ENCODE assay signal across 23 cellular contexts in genomic region chr3:109678600-109678999, GRCh38.
DNase-seq lines count a peak whose midpoint lies in the region; ATAC-seq, FAIRE-seq and TF ChIP-seq lines count a peak whose summit lies in the region.
"Had no signal": no experiment of that assay in that cellular context is flagged by ENCODE, and none has a peak within 500 bp of the region (broad histone marks: within the 10 kb centered on the region; RNA-seq: fewer than 3 reads in every experiment).

No MANE protein-coding gene starts in this region.

- no peaks in the 10 kb centered on the region for H3K9me3 ChIP-seq in HCT116 (ENCODE audit: control insufficient read depth in 1 of 2, insufficient read depth in 1 of 2, low read depth in 1 of 2, low read length in 2 of 2)
- no peaks in the 10 kb centered on the region for H3K9me3 ChIP-seq in hepatocyte (ENCODE audit: low read depth)
- no peaks in the 10 kb centered on the region for H3K9me3 ChIP-seq in pancreas
- H3K9me3 ChIP-seq: BLaER1, Caco-2, HAP-1 had no signal

- H3K36me3 Mint-ChIP-seq in Calu3 (ENCODE audit: insufficient read depth, unreplicated experiment) = no peaks in the 10 kb centered on the region
- H3K36me3 Mint-ChIP-seq: CD4-positive, CD25-positive, alpha-beta regulatory T cell; CD8-positive, alpha-beta T cell had no signal

- no peak for TF ChIP-seq POLR2A in HCT116 (IDR thresholded peaks at IDR 0.05; ENCODE audit: borderline replicate concordance, extremely low read depth, insufficient read depth, insufficient read length)

- no peak for TF ChIP-seq RAD21 in HCT116 (IDR thresholded peaks at IDR 0.05; ENCODE audit: low read depth)

- H3K4me1 Mint-ChIP-seq in Calu3 (ENCODE audit: low read depth, unreplicated experiment) = peaks cover 18% of the 10 kb centered on the region
- H3K4me1 Mint-ChIP-seq: B cell; CD4-positive, CD25-positive, alpha-beta regulatory T cell; GM23338 had no signal

- no peaks in the 10 kb centered on the region for H3K4me1 ChIP-seq in HCT116 (ENCODE audit: control insufficient read depth in 1 of 2, insufficient read depth in 2 of 2, low read length in 2 of 2)
- no peaks in the 10 kb centered on the region for H3K4me1 ChIP-seq in hepatocyte (ENCODE audit: insufficient read depth)
- peaks cover 0 to 7% (median 6%) of the 10 kb centered on the region in 3 donors for H3K4me1 ChIP-seq in pancreas
- H3K4me1 ChIP-seq: BLaER1, Caco-2, HAP-1 had no signal

- H3K36me3 ChIP-seq in HCT116 (ENCODE audit: control insufficient read depth in 1 of 2, insufficient read depth in 2 of 2, low read length in 2 of 2) = no peaks in the 10 kb centered on the region
- H3K36me3 ChIP-seq in hepatocyte (replicated peaks; ENCODE audit: insufficient read depth, low read depth) = no peaks in the 10 kb centered on the region
- no peaks in the 10 kb centered on the region for H3K36me3 ChIP-seq in pancreas
- no peaks in the 10 kb centered on the region for H3K36me3 ChIP-seq in H7 (replicated peaks; ENCODE audit: control insufficient read depth, insufficient read depth, low read length)
- H3K36me3 ChIP-seq: BLaER1, HAP-1 had no signal

- H2AFZ ChIP-seq in HCT116 (ENCODE audit: low read depth, low read length, poor library complexity, severe bottlenecking) = peak overlapping the region; percentile 26
- H2AFZ ChIP-seq in hepatocyte = peak overlapping the region; percentile 41
- H2AFZ ChIP-seq: GM23338 had no signal

- no peak for FAIRE-seq in pancreas (lab: Jason Lieb, UNC)
- FAIRE-seq: A204.1, D721Med, G401.6, GM12878 had no signal

- TF ChIP-seq CTCF in Calu3 (IDR thresholded peaks at IDR 0.05; ENCODE audit: unreplicated experiment) (no peak), HCT116 (IDR thresholded peaks at IDR 0.05 in 2 of 3, conservative IDR thresholded peaks at IDR 0.05 in 1 of 3; ENCODE audit: borderline replicate concordance in 1 of 3, insufficient read depth in 1 of 3, low read depth in 2 of 3, low read length in 2 of 3) (no peak), hepatocyte (IDR thresholded peaks at IDR 0.05; ENCODE audit: poor library complexity) (no peak), pancreas (IDR thresholded peaks at IDR 0.05) (no peak)

- POLR2A ChIA-PET in HCT116 (lab: Charles Lee) = no interaction called here

- no peak overlapping the region for H3K9ac ChIP-seq in HCT116 (ENCODE audit: low read length)
- H3K9ac ChIP-seq: BLaER1 had no signal

- H3K4me3 ChIP-seq in HCT116 (replicated peaks in 1 of 2; ENCODE audit: low read depth in 1 of 2, low read length in 2 of 2) = no peak overlapping the region
- H3K4me3 ChIP-seq in hepatocyte = no peak overlapping the region
- no peak overlapping the region for H3K4me3 ChIP-seq in pancreas
- no peak overlapping the region for H3K4me3 ChIP-seq in H7 (ENCODE audit: insufficient read depth, low read depth, low read length)
- H3K4me3 ChIP-seq: BLaER1, GM12878, GM23338, HAP-1 had no signal

- CTCF ChIA-PET in Calu3 (lab: Charles Lee) (no interaction called here), HCT116 (lab: Charles Lee) (no interaction called here)

- H3K4me3 Mint-ChIP-seq in Calu3 (ENCODE audit: low read depth, unreplicated experiment) = no peak overlapping the region
- H3K4me3 Mint-ChIP-seq: B cell; CD4-positive, CD25-positive, alpha-beta regulatory T cell; CD8-positive, alpha-beta T cell; GM23338 had no signal

- intact Hi-C loops in Calu3 (cut with micrococcal nuclease; ENCODE audit: unreplicated experiment) (no loop called here), HCT116 (cut with micrococcal nuclease) (no loop called here), pancreas (cut with DNase I) (no loop called here), Right ventricle myocardium inferior (cut with DNase I) (no loop called here)

- BruUV-seq in Calu3 (replicated peaks; lab: Mats Ljungman, UMichigan) = no TSS peak
- BruUV-seq in HCT116 (replicated peaks; lab: Mats Ljungman, UMichigan) = no TSS peak

- H3K9me2 ChIP-seq in HCT116 (ENCODE audit: insufficient read depth) (no peaks in the 10 kb centered on the region), hepatocyte (replicated peaks; ENCODE audit: insufficient read depth) (no peaks in the 10 kb centered on the region)

- H4K20me1 ChIP-seq in HCT116 (ENCODE audit: insufficient read depth) (no peaks in the 10 kb centered on the region), hepatocyte (ENCODE audit: insufficient read depth, poor library complexity, severe bottlenecking) (no peaks in the 10 kb centered on the region)
- H4K20me1 ChIP-seq: BLaER1 had no signal

- H3K27me3 ChIP-seq in HCT116 (ENCODE audit: insufficient read depth, low read length) (no peaks in the 10 kb centered on the region), hepatocyte (no peaks in the 10 kb centered on the region), pancreas (no peaks in the 10 kb centered on the region), H7 (ENCODE audit: control insufficient read depth, insufficient read depth, low read length) (no peaks in the 10 kb centered on the region)
- H3K27me3 ChIP-seq: BLaER1 had no signal

- no peaks in the 10 kb centered on the region for H3K9me3 Mint-ChIP-seq in Calu3 (ENCODE audit: low read depth, unreplicated experiment)
- H3K9me3 Mint-ChIP-seq: CD4-positive, CD25-positive, alpha-beta regulatory T cell; CD8-positive, alpha-beta T cell; GM23338 had no signal

- H3K27me3 Mint-ChIP-seq in Calu3 (ENCODE audit: unreplicated experiment) = no peaks in the 10 kb centered on the region
- H3K27me3 Mint-ChIP-seq: B cell; CD4-positive, CD25-positive, alpha-beta regulatory T cell had no signal

- peak; percentile 4 for DNase-seq in Calu3
- no peak for DNase-seq in HCT116 (ENCODE audit: low read depth, low spot score)
- no peak for DNase-seq in hepatocyte (ENCODE audit: low spot score)
- DNase-seq in pancreas = peak in 2 of 6 donors; percentile 23 to 33
- DNase-seq in H7 = no peak
- DNase-seq in Right ventricle myocardium inferior (ENCODE audit: missing footprints) = no peak
- DNase-seq in kidney tubule cell (ENCODE audit: low spot score) = no peak
- DNase-seq: Caco-2; CD4-positive, CD25-positive, alpha-beta regulatory T cell; CD8-positive, alpha-beta T cell; DMS 273 treated with DMSO at 0.1 percent for 48 hours; DND-41 had no signal

- RAD21 ChIA-PET in HCT116 (lab: Charles Lee; ENCODE audit: low non-redundant PET in 1 of 2, low total read pairs in 2 of 2, uncharacterized antibody in 2 of 2, unreplicated experiment in 2 of 2) = no interaction called here

- H3K27ac ChIP-seq in HCT116 (ENCODE audit: low read depth, low read length) (no peak overlapping the region), hepatocyte (no peak overlapping the region), pancreas (peak overlapping the region in 1 of 4 donors; percentile 2)
- H3K27ac ChIP-seq: 22Rv1, BLaER1, C4-2B had no signal

- H3K79me2 ChIP-seq in HCT116 (ENCODE audit: insufficient read depth, low read length) = no peaks in the 10 kb centered on the region
- H3K79me2 ChIP-seq in hepatocyte = no peaks in the 10 kb centered on the region

- no peak overlapping the region for H3K27ac Mint-ChIP-seq in Calu3 (ENCODE audit: unreplicated experiment)
- H3K27ac Mint-ChIP-seq: B cell; CD4-positive, CD25-positive, alpha-beta regulatory T cell; CD8-positive, alpha-beta T cell; GM23338 had no signal

- H3K4me2 ChIP-seq in HCT116 (ENCODE audit: low read length) = no peak overlapping the region
- no peak overlapping the region for H3K4me2 ChIP-seq in hepatocyte
- H3K4me2 ChIP-seq: BLaER1, GM23338 had no signal

- no peak for ATAC-seq in HCT116
- ATAC-seq in pancreas = peak; percentile 91 to 99 (median 94)
- no peak for ATAC-seq in GM19035 (IDR thresholded peaks at IDR 0.05; ENCODE audit: unreplicated experiment)
- ATAC-seq in Right ventricle myocardium inferior = no peak
- ATAC-seq: CD8-positive, alpha-beta T cell; GM12878; GM23338 had no signal

TF ChIP-seq in HCT116, 20 proteins besides CTCF, POLR2A, EP300 and RAD21 (continues in another document):
- no peak for TF ChIP-seq POLR2AphosphoS5 (IDR thresholded peaks at IDR 0.05; ENCODE audit: low read depth, low read length)
- no peak for TF ChIP-seq ATF3 (IDR thresholded peaks at IDR 0.05)
- TF ChIP-seq CEBPB (IDR thresholded peaks at IDR 0.05; ENCODE audit: low read depth) = no peak
- TF ChIP-seq ZNF274 (IDR thresholded peaks at IDR 0.05; ENCODE audit: low read depth, low read length) = no peak
- no peak for TF ChIP-seq ZFX (IDR thresholded peaks at IDR 0.05)
- no peak for TF ChIP-seq SIN3A (IDR thresholded peaks at IDR 0.05; ENCODE audit: low read depth)
- no peak for TF ChIP-seq EGR1 (IDR thresholded peaks at IDR 0.05; ENCODE audit: low read depth)
- TF ChIP-seq REST (IDR thresholded peaks at IDR 0.05; ENCODE audit: low read depth) = no peak
- no peak for TF ChIP-seq FOSL1 (IDR thresholded peaks at IDR 0.05; ENCODE audit: low read depth)
- TF ChIP-seq EZH2phosphoT487 (IDR thresholded peaks at IDR 0.05; ENCODE audit: borderline replicate concordance) = no peak
- TF ChIP-seq YY1 (IDR thresholded peaks at IDR 0.05; ENCODE audit: extremely low read depth, insufficient replicate concordance, low read depth, low read length) = no peak
- TF ChIP-seq EZH2 (IDR thresholded peaks at IDR 0.05) = no peak

Comparison
In these comparisons a context has a peak if more than half of its experiments do, and no peak if none do; other contexts are left out.
1. ATAC-seq: peak in pancreas (4 of 4); none in HCT116 (single experiment), GM19035 (single experiment) and Right ventricle myocardium inferior (single experiment).